ENCODE assay signal across 11 cellular contexts in the genomic region with DNA sequence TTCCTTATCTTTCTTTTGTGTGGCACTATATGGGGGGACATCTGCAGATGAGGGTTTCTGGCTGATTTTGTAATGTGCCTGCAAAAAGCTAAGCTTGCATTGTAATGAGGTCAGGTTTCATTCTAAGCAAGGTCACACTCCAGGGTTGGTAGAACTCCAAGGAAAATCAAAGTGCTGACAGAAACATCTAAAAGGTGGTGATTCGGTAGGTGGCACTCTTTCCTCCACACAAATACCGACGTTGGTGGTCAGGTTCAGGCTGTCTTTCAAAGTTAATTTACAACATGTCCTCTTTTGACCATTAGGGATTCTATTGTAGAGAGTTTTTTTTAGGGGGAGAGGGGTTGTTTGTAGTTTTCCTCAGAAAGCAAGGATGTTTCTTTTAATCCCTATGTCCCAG.
DNase-seq lines count a peak whose midpoint lies in the region; ATAC-seq and TF ChIP-seq lines count a peak whose summit lies in the region.
"Had no signal": no experiment of that assay in that cellular context is flagged by ENCODE, and none has a peak within 500 bp of the region (broad histone marks: within the 10 kb centered on the region; RNA-seq: fewer than 3 reads in every experiment).

No MANE protein-coding gene starts in this region.

- H3K27ac Mint-ChIP-seq in osteocyte (ENCODE audit: unreplicated experiment): no peak overlapping the region

- no peak overlapping the region for H3K4me3 Mint-ChIP-seq in osteocyte (ENCODE audit: unreplicated experiment)

- H3K9me2 ChIP-seq in OCI-LY7 (ENCODE audit: insufficient read depth, low read length): no peaks in the 10 kb centered on the region

- H3K79me2 ChIP-seq in OCI-LY7 (ENCODE audit: insufficient read depth, low read depth, low read length): no peaks in the 10 kb centered on the region

- H3K36me3 ChIP-seq in OCI-LY7 (ENCODE audit: insufficient read depth, low read length) (no peaks in the 10 kb centered on the region), mesenchymal stem cell (ENCODE audit: control insufficient read depth in 1 of 2, insufficient read depth in 2 of 2, low read depth in 1 of 2, low read length in 2 of 2) (no peaks in the 10 kb centered on the region)
- H3K36me3 ChIP-seq: ovary, upper lobe of right lung had no signal

- H2BK12ac ChIP-seq in mesenchymal stem cell (ENCODE audit: low read length in 2 of 2): no peak overlapping the region

- H3K79me1 ChIP-seq in mesenchymal stem cell (replicated peaks; ENCODE audit: low read length, poor library complexity, severe bottlenecking): no peaks in the 10 kb centered on the region

- H2BK5ac ChIP-seq in mesenchymal stem cell (ENCODE audit: low read depth, low read length, poor library complexity, severe bottlenecking): no peak overlapping the region

- peak; percentile 58 to 76 for ATAC-seq in left cardiac atrium
- ATAC-seq in HG02642 (IDR thresholded peaks at IDR 0.05; ENCODE audit: poor library complexity, unreplicated experiment): no peak
- ATAC-seq: upper lobe of right lung had no signal

- no peaks in the 10 kb centered on the region for H4K20me1 ChIP-seq in OCI-LY7 (ENCODE audit: insufficient read depth, low read length)

- peaks cover 6% of the 10 kb centered on the region for H3K4me1 Mint-ChIP-seq in osteocyte (ENCODE audit: unreplicated experiment)

- no peak overlapping the region for H3K27ac ChIP-seq in OCI-LY7 (ENCODE audit: low read depth, low read length, poor library complexity, severe bottlenecking)
- no peak overlapping the region for H3K27ac ChIP-seq in mesenchymal stem cell (ENCODE audit: low read length, poor library complexity, severe bottlenecking)
- H3K27ac ChIP-seq: ovary, upper lobe of right lung had no signal

- H3K4me3 ChIP-seq in OCI-LY7 (ENCODE audit: low read depth, low read length, poor library complexity, severe bottlenecking) (no peak overlapping the region), mesenchymal stem cell (ENCODE audit: insufficient read depth in 1 of 2, low read depth in 1 of 2, low read length in 2 of 2) (no peak overlapping the region)
- H3K4me3 ChIP-seq: ovary, upper lobe of right lung had no signal

- no peak overlapping the region for H2BK15ac ChIP-seq in mesenchymal stem cell (ENCODE audit: low read depth, poor library complexity, severe bottlenecking)

- 0 out of 3 replicates have a peak, but pooled peaks have one; percentile 6 for TF ChIP-seq CTCF in GM12872 (IDR thresholded peaks at IDR 0.05; ENCODE audit: insufficient read depth, low read depth, low read length)
- peak; percentile 52; the same call in 1 of the 2 replicates for TF ChIP-seq CTCF in OCI-LY7 (conservative IDR thresholded peaks at IDR 0.05; ENCODE audit: low read length)
- TF ChIP-seq CTCF in osteocyte (IDR thresholded peaks at IDR 0.05): peak; percentile 28
- no peak for TF ChIP-seq CTCF in GM13977 (IDR thresholded peaks at IDR 0.05; ENCODE audit: extremely low read depth, insufficient read depth, missing control alignments)

- H3K4me2 ChIP-seq in OCI-LY7 (ENCODE audit: low read length) (no peak overlapping the region), mesenchymal stem cell (ENCODE audit: low read length, poor library complexity, severe bottlenecking) (no peak overlapping the region)

- H3K9ac ChIP-seq in mesenchymal stem cell (ENCODE audit: low read length): no peak overlapping the region

- POLR2A ChIA-PET in OCI-LY7 (lab: Charles Lee): interaction anchor here (1.1 to 1.4 kb wide), 2 partner anchors 11 to 18 kb away, joined by 3 to 5 read pairs; no protein-coding TSS in a partner anchor

- no peak overlapping the region for H4K8ac ChIP-seq in mesenchymal stem cell (ENCODE audit: low read length)

- H3K9me3 ChIP-seq in OCI-LY7 (ENCODE audit: low read length) (no peaks in the 10 kb centered on the region), mesenchymal stem cell (ENCODE audit: control insufficient read depth, low read length) (no peaks in the 10 kb centered on the region)
- H3K9me3 ChIP-seq: ovary, upper lobe of right lung had no signal

- intact Hi-C loops in OCI-LY7 (cut with micrococcal nuclease; ENCODE audit: unreplicated experiment): no loop called here
- intact Hi-C loops in left cardiac atrium (cut with DNase I): no loop called here

- no peak overlapping the region for H3K18ac ChIP-seq in mesenchymal stem cell (ENCODE audit: low read depth in 1 of 2, low read length in 2 of 2)

- H3K14ac ChIP-seq in mesenchymal stem cell (ENCODE audit: low read length in 2 of 2): no peak overlapping the region

- no peaks in the 10 kb centered on the region for H3K27me3 ChIP-seq in mesenchymal stem cell (ENCODE audit: control insufficient read depth in 1 of 2, insufficient read depth in 1 of 2, low read length in 2 of 2)
- H3K27me3 ChIP-seq: ovary, upper lobe of right lung had no signal

- in situ Hi-C loops in GM13977 (cut with MboI; ENCODE audit: low pct_unique_long_range_greater_than_20kb, low sequenced_read_pairs, unreplicated experiment): no loop called here

- no TSS peak for BruUV-seq in OCI-LY7 (replicated peaks; lab: Mats Ljungman, UMichigan)

- H3K23ac ChIP-seq in mesenchymal stem cell (ENCODE audit: low read length in 2 of 2): no peak overlapping the region

- H3K27me3 Mint-ChIP-seq in osteocyte (ENCODE audit: unreplicated experiment): peaks cover 3% of the 10 kb centered on the region

- no peaks in the 10 kb centered on the region for H3K36me3 Mint-ChIP-seq in osteocyte (ENCODE audit: unreplicated experiment)

- H2AFZ ChIP-seq in OCI-LY7 (ENCODE audit: low read length) (no peak overlapping the region), mesenchymal stem cell (ENCODE audit: low read depth, low read length) (no peak overlapping the region)

- H2AK5ac ChIP-seq in mesenchymal stem cell (ENCODE audit: low read length, severe bottlenecking): no peak overlapping the region

- H3K9me3 Mint-ChIP-seq in osteocyte (ENCODE audit: unreplicated experiment): no peaks in the 10 kb centered on the region

- DNase-seq in OCI-LY7 (ENCODE audit: low spot score) (peak; percentile 9), left cardiac atrium (no peak), osteocyte (ENCODE audit: extremely low spot score, unreplicated experiment) (no peak), NCI-H510A (lab: John Stamatoyannopoulos, UW) (no peak), mesenchymal stem cell (no peak), GM13977 (ENCODE audit: low spot score) (no peak)
- DNase-seq: activated gamma-delta T cell treated with Interleukin-2 at 50 U/mL for 16 hours, ovary, upper lobe of right lung had no signal

- CTCF ChIA-PET in OCI-LY7 (lab: Charles Lee; ENCODE audit: unreplicated experiment): no interaction called here

- WGBS in mesenchymal stem cell: 0% methylated on average over 1 of the region's 3 CpGs

- no peak overlapping the region for H4K91ac ChIP-seq in mesenchymal stem cell (ENCODE audit: low read length)

- no peaks in the 10 kb centered on the region for H3K4me1 ChIP-seq in OCI-LY7 (ENCODE audit: insufficient read depth, low read length, poor library complexity, severe bottlenecking)
- H3K4me1 ChIP-seq in mesenchymal stem cell (ENCODE audit: control insufficient read depth, insufficient read depth, low read depth, low read length): no peaks in the 10 kb centered on the region
- H3K4me1 ChIP-seq: upper lobe of right lung had no signal

- no peak overlapping the region for H2BK120ac ChIP-seq in mesenchymal stem cell (ENCODE audit: low read depth, low read length)

- H3K4ac ChIP-seq in mesenchymal stem cell (ENCODE audit: low read depth in 1 of 2, low read length in 2 of 2): no peak overlapping the region
